Comparison of ENCODE assay signal across 10 cellular contexts in the genomic region with DNA sequence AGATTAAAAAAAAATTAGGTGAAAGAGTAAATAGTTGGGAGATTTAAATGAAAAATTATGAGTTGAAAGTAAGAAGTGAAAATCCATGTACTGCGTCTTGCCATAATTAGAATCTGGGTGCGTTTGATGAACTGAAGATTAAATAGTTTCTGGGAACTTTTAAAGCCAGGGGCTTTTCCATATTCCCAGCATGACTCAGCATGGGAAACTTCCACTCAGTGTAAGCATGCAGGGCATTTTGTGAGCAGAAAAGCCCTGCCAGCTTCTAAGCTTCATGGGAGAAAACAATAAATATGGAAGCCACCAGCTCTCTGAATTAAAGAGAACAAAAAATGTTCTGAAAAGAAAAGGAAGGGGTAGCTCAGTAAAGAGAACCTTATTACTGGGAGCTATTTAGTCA.
DNase-seq lines count a peak whose midpoint lies in the region; ATAC-seq and TF ChIP-seq lines count a peak whose summit lies in the region.
"Had no signal": no experiment of that assay in that cellular context is flagged by ENCODE, and none has a peak within 500 bp of the region (broad histone marks: within the 10 kb centered on the region; RNA-seq: fewer than 3 reads in every experiment).

No MANE protein-coding gene starts in this region.

- DNase-seq in ELF-1 (ENCODE audit: low read depth, low spot score) (peak; percentile 23), amniotic epithelial cell (ENCODE audit: low read depth) (peak; percentile 69), cardiac muscle cell (ENCODE audit: low read depth in 1 of 2, low spot score in 1 of 2) (peak; percentile 55 to 85), sciatic nerve (ENCODE audit: low spot score) (no peak), NCI-H1048 (lab: John Stamatoyannopoulos, UW) (no peak), T1000 (lab: John Stamatoyannopoulos, UW) (no peak)
- DNase-seq in activated T-helper 1 cell treated with anti-CD3 and anti-CD28 coated beads, Interleukin-12 subunit alpha, Interleukin-12 subunit beta, Interleukin-2, Interleukin-4 antibody, amounts not matched to agents 30 ng/mL and 10 ng/mL and 1 ng/mL, durations not matched to agents 14 hours and 24 hours and 36 hours (ENCODE audit: low spot score), result no peak
- no peak for DNase-seq in activated CD4-positive, CD25-positive, alpha-beta regulatory T cell (lab: John Stamatoyannopoulos, UW)
- DNase-seq: DND-41 had no signal

- peaks cover 13% of the 10 kb centered on the region for H3K4me1 ChIP-seq in cardiac muscle cell (ENCODE audit: low read depth)
- H3K4me1 ChIP-seq: ascending aorta had no signal

- H3K27ac ChIP-seq in cardiac muscle cell, result no peak overlapping the region

- no peaks in the 10 kb centered on the region for H3K27me3 ChIP-seq in cardiac muscle cell
- H3K27me3 ChIP-seq: ascending aorta had no signal

- H3K4me3 ChIP-seq in cardiac muscle cell, result no peak overlapping the region
- H3K4me3 ChIP-seq: ascending aorta had no signal

- peaks cover 2% of the 10 kb centered on the region for H3K27me3 Mint-ChIP-seq in activated T-helper 1 cell treated with anti-CD3 and anti-CD28 coated beads, Interleukin-12 subunit alpha, Interleukin-12 subunit beta, Interleukin-2, Interleukin-4 antibody, amounts not matched to agents 30 ng/mL and 10 ng/mL and 1 ng/mL, durations not matched to agents 14 hours and 24 hours and 36 hours (ENCODE audit: insufficient read depth)

- intact Hi-C loops in sciatic nerve (cut with DNase I), result no loop called here
- intact Hi-C loops in activated T-helper 1 cell treated with anti-CD3 and anti-CD28 coated beads, Interleukin-12 subunit alpha, Interleukin-12 subunit beta, Interleukin-2, Interleukin-4 antibody, amounts not matched to agents 30 ng/mL and 10 ng/mL and 1 ng/mL, durations not matched to agents 14 hours and 24 hours and 36 hours (cut with micrococcal nuclease), result no loop called here

- no peak for TF ChIP-seq CTCF in cardiac muscle cell (IDR thresholded peaks at IDR 0.05; ENCODE audit: low read depth, low read length)

- H3K27ac Mint-ChIP-seq in activated T-helper 1 cell treated with anti-CD3 and anti-CD28 coated beads, Interleukin-12 subunit alpha, Interleukin-12 subunit beta, Interleukin-2, Interleukin-4 antibody, amounts not matched to agents 30 ng/mL and 10 ng/mL and 1 ng/mL, durations not matched to agents 14 hours and 24 hours and 36 hours, result no peak overlapping the region

- H3K4me3 Mint-ChIP-seq in activated T-helper 1 cell treated with anti-CD3 and anti-CD28 coated beads, Interleukin-12 subunit alpha, Interleukin-12 subunit beta, Interleukin-2, Interleukin-4 antibody, amounts not matched to agents 30 ng/mL and 10 ng/mL and 1 ng/mL, durations not matched to agents 14 hours and 24 hours and 36 hours, result no peak overlapping the region

- peak; percentile 68 for ATAC-seq in sciatic nerve

- H3K9me3 ChIP-seq in cardiac muscle cell (ENCODE audit: low read depth), result no peaks in the 10 kb centered on the region
- H3K9me3 ChIP-seq: ascending aorta had no signal

- H3K4me1 Mint-ChIP-seq in activated T-helper 1 cell treated with anti-CD3 and anti-CD28 coated beads, Interleukin-12 subunit alpha, Interleukin-12 subunit beta, Interleukin-2, Interleukin-4 antibody, amounts not matched to agents 30 ng/mL and 10 ng/mL and 1 ng/mL, durations not matched to agents 14 hours and 24 hours and 36 hours (ENCODE audit: low read depth), result no peaks in the 10 kb centered on the region

- no peaks in the 10 kb centered on the region for H3K9me3 Mint-ChIP-seq in activated T-helper 1 cell treated with anti-CD3 and anti-CD28 coated beads, Interleukin-12 subunit alpha, Interleukin-12 subunit beta, Interleukin-2, Interleukin-4 antibody, amounts not matched to agents 30 ng/mL and 10 ng/mL and 1 ng/mL, durations not matched to agents 14 hours and 24 hours and 36 hours

- no peaks in the 10 kb centered on the region for H3K36me3 ChIP-seq in cardiac muscle cell
- H3K36me3 ChIP-seq: ascending aorta had no signal

- no peaks in the 10 kb centered on the region for H3K36me3 Mint-ChIP-seq in activated T-helper 1 cell treated with anti-CD3 and anti-CD28 coated beads, Interleukin-12 subunit alpha, Interleukin-12 subunit beta, Interleukin-2, Interleukin-4 antibody, amounts not matched to agents 30 ng/mL and 10 ng/mL and 1 ng/mL, durations not matched to agents 14 hours and 24 hours and 36 hours (ENCODE audit: low read depth)

Comparison
In these comparisons a context has a peak if more than half of its experiments do, and no peak if none do; other contexts are left out.
1. DNase-seq: peak in ELF-1 (single experiment), amniotic epithelial cell (single experiment) and cardiac muscle cell (2 of 2); none in sciatic nerve (single experiment), activated T-helper 1 cell treated with anti-CD3 and anti-CD28 coated beads, Interleukin-12 subunit alpha, Interleukin-12 subunit beta, Interleukin-2, Interleukin-4 antibody, amounts not matched to agents 30 ng/mL and 10 ng/mL and 1 ng/mL, durations not matched to agents 14 hours and 24 hours and 36 hours (single experiment), activated CD4-positive, CD25-positive, alpha-beta regulatory T cell (0 of 4), NCI-H1048 (single experiment) and T1000 (single experiment).